Comparison of ENCODE assay signal across 1 cellular context in the genomic region with DNA sequence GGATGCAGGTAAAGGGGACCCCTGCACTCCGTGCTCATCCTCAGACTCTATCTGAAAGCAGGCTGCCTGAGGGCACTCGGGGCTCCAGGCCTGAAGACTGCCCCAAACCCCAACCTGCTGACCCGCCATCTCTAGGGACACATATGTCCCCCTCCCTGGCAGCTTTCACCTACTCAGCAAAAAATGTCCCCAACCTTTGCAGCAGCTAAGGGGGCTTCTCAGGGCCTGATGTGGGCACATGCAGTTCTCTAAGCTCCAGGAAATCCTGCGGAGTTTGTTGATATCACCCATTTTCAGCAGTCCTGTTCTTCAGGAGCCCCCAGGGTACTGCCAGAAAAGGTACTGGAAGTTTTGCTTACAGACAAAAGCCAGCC.
TF ChIP-seq lines count a peak whose summit lies in the region.

No MANE protein-coding gene starts in this region.

TF ChIP-seq in HepG2, 621 proteins besides CTCF, POLR2A, EP300 and RAD21:
- peak; percentile 83 to 88 for TF ChIP-seq MAFK (conservative IDR thresholded peaks at IDR 0.05 in 1 of 2, IDR thresholded peaks at IDR 0.05 in 1 of 2; ENCODE audit: low read length in 2 of 2)
- TF ChIP-seq MAFF (IDR thresholded peaks at IDR 0.05; ENCODE audit: low read depth, low read length) = peak; percentile 79
- no peak for TF ChIP-seq NPAS2 (CRISPR knock-in tag; IDR thresholded peaks at IDR 0.05; ENCODE audit: borderline replicate concordance)
TF ChIP-seq in HepG2: peak in this region for 2.
